In the genomic region with DNA sequence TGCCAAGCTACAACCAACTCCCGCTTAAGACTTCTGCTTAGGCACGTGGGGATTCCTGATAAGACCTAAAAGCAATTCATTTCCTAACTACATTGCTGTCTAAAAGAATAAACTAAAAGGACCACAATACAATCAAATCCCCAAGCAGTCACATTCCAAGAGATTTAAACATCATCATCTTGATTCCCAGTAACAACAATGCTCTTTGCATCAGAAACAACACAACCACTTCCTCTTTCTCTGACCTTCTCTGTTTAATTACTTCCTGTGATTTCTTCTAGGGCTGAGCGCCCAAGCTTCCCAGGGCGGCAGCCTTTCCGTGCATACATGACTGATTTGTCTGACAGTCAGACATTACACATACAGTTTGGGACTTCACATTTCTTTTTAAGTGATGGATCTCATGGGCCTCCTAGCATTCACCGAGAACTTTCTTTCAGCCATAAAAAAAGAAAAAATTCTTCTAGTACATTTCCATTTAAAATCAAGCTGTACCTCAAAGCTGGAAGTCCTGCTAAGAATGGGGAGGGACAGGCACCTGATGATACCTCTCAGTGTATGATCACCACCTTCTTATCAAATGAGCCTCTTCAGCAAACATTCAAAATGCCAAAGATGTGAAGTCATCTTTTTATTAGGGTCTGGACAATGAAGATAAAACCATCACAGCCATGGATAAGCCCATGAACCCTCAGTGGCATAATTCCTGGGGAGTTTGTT, we compare ENCODE assay signal across 9 cellular contexts. TPM values are rescaled to one million over a fixed set of nuclear protein-coding genes. Genes with fewer than 3 reads are reported as not detected.
DNase-seq lines count a peak whose midpoint lies in the region; ATAC-seq and TF ChIP-seq lines count a peak whose summit lies in the region.
"Had no signal": no experiment of that assay in that cellular context is flagged by ENCODE, and none has a peak within 500 bp of the region (broad histone marks: within the 10 kb centered on the region; RNA-seq: fewer than 3 reads in every experiment).

No MANE protein-coding gene starts in this region.

- H3K9me3 ChIP-seq in thymus (ENCODE audit: control insufficient read depth) = no peaks in the 10 kb centered on the region

- no peaks in the 10 kb centered on the region for H3K27me3 Mint-ChIP-seq in effector memory CD8-positive, alpha-beta T cell

- no peaks in the 10 kb centered on the region for H3K36me3 Mint-ChIP-seq in effector memory CD8-positive, alpha-beta T cell (ENCODE audit: insufficient read depth)

- no peaks in the 10 kb centered on the region for H3K27me3 ChIP-seq in thymus (ENCODE audit: control insufficient read depth, insufficient read depth)

- H3K27ac ChIP-seq in thymus (ENCODE audit: low read depth) = peak overlapping the region; percentile 80
- H3K27ac ChIP-seq: skin epidermis had no signal

- DNase-seq in RPMI7951 (ENCODE audit: low read depth) (peak; percentile 61), fibroblast of villous mesenchyme (ENCODE audit: low read depth) (peak; percentile 60), left lobe of liver (ENCODE audit: low spot score) (no peak)
- no peak for DNase-seq in effector memory CD8-positive, alpha-beta T cell

- no peak overlapping the region for H3K4me3 Mint-ChIP-seq in effector memory CD8-positive, alpha-beta T cell

- WGBS in thymus = 24% methylated on average over 6 of the region's 6 CpGs

- H3K9me3 Mint-ChIP-seq in effector memory CD8-positive, alpha-beta T cell = no peaks in the 10 kb centered on the region

- no peaks in the 10 kb centered on the region for H3K36me3 ChIP-seq in thymus (ENCODE audit: control insufficient read depth, insufficient read depth)

- H3K27ac Mint-ChIP-seq in effector memory CD8-positive, alpha-beta T cell = no peak overlapping the region

- ATAC-seq in GM18867 (IDR thresholded peaks at IDR 0.05; ENCODE audit: unreplicated experiment) (peak; percentile 79), HG02938 (IDR thresholded peaks at IDR 0.05; ENCODE audit: unreplicated experiment) (peak; percentile 78), left lobe of liver (no peak), HG03108 (IDR thresholded peaks at IDR 0.05; ENCODE audit: unreplicated experiment) (no peak)
- ATAC-seq in effector memory CD8-positive, alpha-beta T cell (replicated peaks) = no peak

- H3K4me3 ChIP-seq in fibroblast of villous mesenchyme (ENCODE audit: low read depth, low read length) (no peak overlapping the region), thymus (ENCODE audit: low read length) (peak overlapping the region; percentile 10)
- H3K4me3 ChIP-seq: skin epidermis had no signal

- no peak for TF ChIP-seq CTCF in fibroblast of villous mesenchyme (IDR thresholded peaks at IDR 0.05; ENCODE audit: insufficient read depth, low read depth, low read length)

- peaks cover 19 to 23% of the 10 kb centered on the region in 2 donors for H3K4me1 Mint-ChIP-seq in effector memory CD8-positive, alpha-beta T cell (ENCODE audit: low read depth in 2 of 2)

- H3K4me1 ChIP-seq in thymus (ENCODE audit: control insufficient read depth, insufficient read depth, low read length) = peaks cover 57% of the 10 kb centered on the region

RNA-seq across cellular contexts. Expression of a gene that starts 11.5 kb away (rescaled TPM):
- total RNA-seq in RPMI7951 (2014; rRNA removed; shearing (Covaris generic)) = 17.1 and 20.2 TPM in 2 replicates
- total RNA-seq in fibroblast of villous mesenchyme = 9.5 and 10.0 TPM in 2 replicates
- polyA plus RNA-seq in thymus = 17.0 TPM
- total RNA-seq in left lobe of liver = 17.3 TPM

Comparison
In these comparisons a context has a peak if more than half of its experiments do, and no peak if none do; other contexts are left out.
1. ATAC-seq: peak in GM18867 (single experiment) and HG02938 (single experiment); none in effector memory CD8-positive, alpha-beta T cell (single experiment), left lobe of liver (single experiment) and HG03108 (single experiment).
2. DNase-seq: peak in RPMI7951 (single experiment) and fibroblast of villous mesenchyme (single experiment); none in effector memory CD8-positive, alpha-beta T cell (0 of 3) and left lobe of liver (single experiment).